In the genomic region with DNA sequence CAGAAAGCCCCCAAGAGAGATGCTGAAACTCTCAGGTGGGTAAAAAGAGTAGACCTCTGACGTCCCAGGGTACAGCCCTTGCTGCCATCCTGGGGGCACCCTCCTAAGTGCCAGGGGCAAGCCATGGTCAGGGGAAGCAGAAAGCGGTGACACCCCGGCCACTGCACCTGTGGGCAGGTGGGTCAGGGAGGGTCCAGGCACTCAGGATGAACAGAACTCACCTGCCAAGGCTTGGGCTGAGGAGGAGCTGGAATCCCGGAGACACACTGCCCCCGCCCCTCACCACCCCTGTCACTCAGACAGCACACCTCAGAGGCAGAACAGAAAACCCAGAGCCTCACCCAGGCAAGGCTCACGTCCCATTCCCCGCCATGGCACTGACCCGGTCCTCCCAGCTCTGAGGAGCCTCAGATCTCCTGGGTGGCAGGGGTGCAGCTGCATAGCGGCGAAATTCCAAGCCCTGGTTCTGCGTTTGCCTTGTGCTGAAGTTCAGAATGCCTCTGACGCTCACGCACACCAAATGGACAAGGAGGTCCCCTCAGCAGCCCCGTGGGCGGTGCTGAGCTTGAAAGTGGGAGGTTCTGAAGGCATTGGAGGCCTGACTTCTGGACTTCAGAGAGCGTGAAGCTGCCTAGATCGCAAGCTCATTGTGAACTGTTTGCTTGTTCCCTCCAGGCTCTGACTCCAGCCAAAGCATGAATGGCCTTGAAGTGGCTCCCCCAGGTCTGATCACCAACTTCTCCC, we compare ENCODE assay signal across 11 cellular contexts. TPM values are rescaled to one million over a fixed set of nuclear protein-coding genes. Genes with fewer than 3 reads are reported as not detected.
A peak's percentile ranks its signal among the peaks of the same experiment; 100 is the strongest.
DNase-seq lines count a peak whose midpoint lies in the region; ATAC-seq and TF ChIP-seq lines count a peak whose summit lies in the region.
"Had no signal": no experiment of that assay in that cellular context is flagged by ENCODE, and none has a peak within 500 bp of the region (broad histone marks: within the 10 kb centered on the region; RNA-seq: fewer than 3 reads in every experiment).

No MANE protein-coding gene starts in this region.

- H3K9me3 Mint-ChIP-seq in progenitor cell of endocrine pancreas (ENCODE audit: low read depth): no peaks in the 10 kb centered on the region
- H3K9me3 Mint-ChIP-seq: T-helper 1 cell treated with Interleukin-12 subunit alpha and Interleukin-12 subunit beta and Interleukin-4 antibody, amounts not matched to agents 30 μg/mL and 1 μg/mL, for 36 hours had no signal

- intact Hi-C loops in esophagus squamous epithelium (cut with DNase I) (no loop called here), body of pancreas (cut with DNase I) (no loop called here)

- TF ChIP-seq POLR2A in esophagus squamous epithelium (IDR thresholded peaks at IDR 0.05): no peak
- no peak for TF ChIP-seq POLR2A in body of pancreas (IDR thresholded peaks at IDR 0.05)

- no peaks in the 10 kb centered on the region for H3K36me3 Mint-ChIP-seq in progenitor cell of endocrine pancreas (ENCODE audit: insufficient read depth)

- H3K4me3 Mint-ChIP-seq in progenitor cell of endocrine pancreas (ENCODE audit: low read depth): no peak overlapping the region
- H3K4me3 Mint-ChIP-seq: T-helper 1 cell treated with Interleukin-12 subunit alpha and Interleukin-12 subunit beta and Interleukin-4 antibody, amounts not matched to agents 30 μg/mL and 1 μg/mL, for 36 hours had no signal

- no peaks in the 10 kb centered on the region; the same call in 1 of the 2 replicates for H3F3A ChIP-seq in DOHH2 (ENCODE audit: control insufficient read depth, insufficient read depth)

- no peak overlapping the region for H3K27ac ChIP-seq in DOHH2 (ENCODE audit: low read depth, low read length)
- H3K27ac ChIP-seq in esophagus squamous epithelium: peak overlapping the region in 3 of 4 donors; percentile 54 to 67 (median 66)
- no peak overlapping the region for H3K27ac ChIP-seq in body of pancreas

- H3K9me2 ChIP-seq in DOHH2 (replicated peaks; ENCODE audit: control insufficient read depth, low read length): no peaks in the 10 kb centered on the region

- no peak overlapping the region for H3K27ac Mint-ChIP-seq in progenitor cell of endocrine pancreas
- H3K27ac Mint-ChIP-seq: T-helper 1 cell treated with Interleukin-12 subunit alpha and Interleukin-12 subunit beta and Interleukin-4 antibody, amounts not matched to agents 30 μg/mL and 1 μg/mL, for 36 hours had no signal

- H3K4me2 ChIP-seq in DOHH2 (ENCODE audit: low read length): no peak overlapping the region

- H3K4me1 ChIP-seq in DOHH2 (ENCODE audit: control insufficient read depth, low read length): peaks cover 30% of the 10 kb centered on the region
- H3K4me1 ChIP-seq in esophagus squamous epithelium: peaks cover 11 to 85% (median 32%) of the 10 kb centered on the region in 3 donors
- H3K4me1 ChIP-seq in body of pancreas: peaks cover 12% of the 10 kb centered on the region

- 54% methylated on average over 14 of the region's 17 CpGs; no CpG with 5 or more reads in 1 of the 2 donors for WGBS in esophagus squamous epithelium, 2 donors
- WGBS in body of pancreas, 2 donors: 49 to 54% methylated on average over 6 to 17 of the region's 17 CpGs

- H3K4me1 Mint-ChIP-seq in progenitor cell of endocrine pancreas (ENCODE audit: low read depth): peaks cover 4% of the 10 kb centered on the region

- no peak overlapping the region for H3K4me3 ChIP-seq in DOHH2 (ENCODE audit: low read length)
- no peak overlapping the region for H3K4me3 ChIP-seq in esophagus squamous epithelium
- no peak overlapping the region for H3K4me3 ChIP-seq in body of pancreas

- no peaks in the 10 kb centered on the region for H3K9me3 ChIP-seq in DOHH2 (ENCODE audit: control insufficient read depth, insufficient read depth, low read length)
- no peaks in the 10 kb centered on the region for H3K9me3 ChIP-seq in esophagus squamous epithelium
- no peaks in the 10 kb centered on the region for H3K9me3 ChIP-seq in body of pancreas

- peaks cover 9% of the 10 kb centered on the region for H3K27me3 Mint-ChIP-seq in progenitor cell of endocrine pancreas

- no peaks in the 10 kb centered on the region for H4K20me1 ChIP-seq in DOHH2 (ENCODE audit: control insufficient read depth, insufficient read depth, low read depth, low read length)

- ATAC-seq in HG03460 (IDR thresholded peaks at IDR 0.05; ENCODE audit: unreplicated experiment): peak; percentile 13
- ATAC-seq in HG03342 (IDR thresholded peaks at IDR 0.05; ENCODE audit: unreplicated experiment): no peak
- no peak for ATAC-seq in body of pancreas

- no peaks in the 10 kb centered on the region for H3K79me2 ChIP-seq in DOHH2 (ENCODE audit: control insufficient read depth, low read length)

- H3K27me3 ChIP-seq in DOHH2 (ENCODE audit: control insufficient read depth, low read length): no peaks in the 10 kb centered on the region
- no peaks in the 10 kb centered on the region for H3K27me3 ChIP-seq in esophagus squamous epithelium
- H3K27me3 ChIP-seq in body of pancreas: no peaks in the 10 kb centered on the region

- TF ChIP-seq CTCF in DOHH2 (IDR thresholded peaks at IDR 0.05; ENCODE audit: low read depth, low read length, poor library complexity, severe bottlenecking) (peak; percentile 40), esophagus squamous epithelium (IDR thresholded peaks at IDR 0.05) (no peak), progenitor cell of endocrine pancreas (IDR thresholded peaks at IDR 0.05; ENCODE audit: unreplicated experiment) (peak; percentile 2), body of pancreas (IDR thresholded peaks at IDR 0.05) (no peak)

- H3K36me3 ChIP-seq in DOHH2 (ENCODE audit: control insufficient read depth, low read length) (no peaks in the 10 kb centered on the region), esophagus squamous epithelium (peaks cover 0 to 12% (median 0%) of the 10 kb centered on the region in 3 donors), body of pancreas (replicated peaks in 1 of 2; ENCODE audit: insufficient read depth in 1 of 2, low read depth in 2 of 2) (no peaks in the 10 kb centered on the region)

- DNase-seq in esophagus squamous epithelium (lab: John Stamatoyannopoulos, UW): no peak
- no peak for DNase-seq in progenitor cell of endocrine pancreas (ENCODE audit: low spot score, unreplicated experiment)
- no peak for DNase-seq in body of pancreas
- no peak for DNase-seq in activated CD4-positive, alpha-beta T cell treated with anti-CD3 and anti-CD28 coated beads, Interleukin-2, amount 50 U/mL, for 48 hours
- DNase-seq in effector CD8-positive, alpha-beta T cell (lab: John Stamatoyannopoulos, UW): no peak
- DNase-seq: NCI-H2227 treated with DMSO at 0.1 percent for 48 hours had no signal

RNA-seq across cellular contexts. Expression of a gene that starts 4.3 kb away (rescaled TPM):
- total RNA-seq in esophagus squamous epithelium: not detected
- not detected in 2 replicates for total RNA-seq in progenitor cell of endocrine pancreas
- total RNA-seq in body of pancreas: under 1 TPM in 1 of 2 donors, not detected in 1; 0.26 TPM
- total RNA-seq: subcutaneous adipose tissue had no signal

RNA-seq across cellular contexts. Expression of a gene that starts 25.1 kb away (rescaled TPM):
- 10 to 100 TPM in 1 of 4 donors, 1 to 10 TPM in 3; 2.4 to 29.6 (median 5.9) TPM for total RNA-seq in esophagus squamous epithelium
- total RNA-seq in progenitor cell of endocrine pancreas: 6.1 and 6.2 TPM in 2 replicates
- 10 to 100 TPM in 1 of 2 donors, 1 to 10 TPM in 1; 9.6 to 21.4 TPM for total RNA-seq in body of pancreas

RNA-seq across cellular contexts. Expression of a gene that starts 51.1 kb away (rescaled TPM):
- 10 to 100 TPM in 1 of 4 donors, 1 to 10 TPM in 3; 3.3 to 10.5 (median 5.9) TPM for total RNA-seq in esophagus squamous epithelium
- total RNA-seq in progenitor cell of endocrine pancreas: 13.7 and 15.3 TPM in 2 replicates
- 10 to 100 TPM; 11.2 to 11.9 TPM for total RNA-seq in body of pancreas

Comparison
In these comparisons a context has a peak if more than half of its experiments do, and no peak if none do; other contexts are left out.
1. H3K27ac ChIP-seq: peak in esophagus squamous epithelium (3 of 4); none in DOHH2 (single experiment) and body of pancreas (0 of 4).
2. CTCF ChIP-seq: peak in DOHH2 (single experiment) and progenitor cell of endocrine pancreas (single experiment); none in esophagus squamous epithelium (0 of 6) and body of pancreas (0 of 7).